9 cellular contexts compared by ENCODE assay signal in genomic region chr19:55640577-55641375, GRCh38. TPM values are rescaled to one million over a fixed set of nuclear protein-coding genes. Genes with fewer than 3 reads are reported as not detected.
DNase-seq lines count a peak whose midpoint lies in the region; ATAC-seq, FAIRE-seq and TF ChIP-seq lines count a peak whose summit lies in the region.
"Had no signal": no experiment of that assay in that cellular context is flagged by ENCODE, and none has a peak within 500 bp of the region (broad histone marks: within the 10 kb centered on the region; RNA-seq: fewer than 3 reads in every experiment).

Gene ZNF580, plus strand, starts transcription at chr19:55641002. Its CDS starts 1,507 bp downstream, at chr19:55642509.

- H3K4me3 Mint-ChIP-seq in GM23338: peak within 1 kb of the TSS; percentile 84
- H3K4me3 Mint-ChIP-seq in stimulated activated memory B cell treated with anti-CD40 and anti-IgM and Interleukin-4, amounts not matched to agents 10 μg/mL and 1 μg/mL and 100 μg/mL, for 72 hours: peak within 1 kb of the TSS; percentile 88

- peaks cover 34% of the 10 kb centered on the region for H3K79me2 ChIP-seq in GM23338 (replicated peaks; ENCODE audit: insufficient read depth)
- H3K79me2 ChIP-seq in endothelial cell of umbilical vein (ENCODE audit: control insufficient read depth, insufficient read depth, low read length): peaks cover 35% of the 10 kb centered on the region
- peaks cover 28% of the 10 kb centered on the region for H3K79me2 ChIP-seq in mesendoderm (ENCODE audit: control insufficient read depth, insufficient read depth, low read length)

- H3K4me1 ChIP-seq in GM23338 (ENCODE audit: insufficient read depth): peaks cover 4% of the 10 kb centered on the region
- H3K4me1 ChIP-seq in endothelial cell of umbilical vein (ENCODE audit: control insufficient read depth, extremely low read depth, insufficient read depth, low read length): peaks cover 26% of the 10 kb centered on the region
- H3K4me1 ChIP-seq in mesendoderm (ENCODE audit: control insufficient read depth, low read depth, low read length): peaks cover 5% of the 10 kb centered on the region

- no TSS peak for BruUV-seq in endothelial cell of umbilical vein (replicated peaks; lab: Mats Ljungman, UMichigan)

- 0 out of 2 replicates have a peak, but pooled peaks cover 3% of the 10 kb centered on the region for H3K9me2 ChIP-seq in GM23338 (ENCODE audit: insufficient read depth)

- H3K27me3 ChIP-seq in GM23338 (ENCODE audit: insufficient read depth) (no peaks in the 10 kb centered on the region), endothelial cell of umbilical vein (ENCODE audit: control insufficient read depth in 2 of 2, insufficient read depth in 2 of 2, low read length in 2 of 2) (no peaks in the 10 kb centered on the region), mesendoderm (ENCODE audit: insufficient read depth, low read length, poor library complexity) (no peaks in the 10 kb centered on the region)

- H3K9ac ChIP-seq in endothelial cell of umbilical vein (replicated peaks; ENCODE audit: extremely low read depth, insufficient read depth, low read length) (peak within 1 kb of the TSS; percentile 41), mesendoderm (ENCODE audit: low read length) (peak within 1 kb of the TSS; percentile 99)

- CTCF ChIA-PET in endothelial cell of umbilical vein (lab: Charles Lee): interaction anchor here (0.6 to 1.4 kb wide), 8 partner anchors 8 to 173 kb away, joined by 3 to 6 read pairs (median 4); partner anchors contain the start of gene ZNF784

- DNase-seq in COLO668 (lab: John Stamatoyannopoulos, UW; ENCODE audit: unreplicated experiment): peak; percentile 82
- DNase-seq in GM23338 (ENCODE audit: low spot score): peak; percentile 75
- DNase-seq in NCI-H510A treated with DMSO at 0.1 percent for 48 hours (lab: John Stamatoyannopoulos, UW): peak; percentile 73
- DNase-seq in activated CD8-positive, alpha-beta memory T cell treated with anti-CD3 and anti-CD28 coated beads, Interleukin-2, amount 50 U/mL, for 4 hours: peak; percentile 65
- peak; percentile 71 for DNase-seq in endothelial cell of umbilical vein (ENCODE audit: low read depth, low spot score)
- peak; percentile 82 for DNase-seq in mesendoderm

- peaks cover 25% of the 10 kb centered on the region for H3F3A ChIP-seq in GM23338 (replicated peaks; ENCODE audit: low read depth)

- ATAC-seq in GM23338 (peak; percentile 57), HG02610 (IDR thresholded peaks at IDR 0.05; ENCODE audit: unreplicated experiment) (no peak)
- ATAC-seq in stimulated activated memory B cell treated with anti-CD40 and anti-IgM and Interleukin-4, amounts not matched to agents 10 μg/mL and 1 μg/mL and 100 μg/mL, for 72 hours: peak; percentile 37

- H3K36me3 ChIP-seq in GM23338 (ENCODE audit: insufficient read depth) (no peaks in the 10 kb centered on the region), endothelial cell of umbilical vein (ENCODE audit: control insufficient read depth in 2 of 2, extremely low read depth in 1 of 2, insufficient read depth in 2 of 2, low read length in 2 of 2) (peaks cover 3 to 10% of the 10 kb centered on the region in 2 experiments), mesendoderm (ENCODE audit: control insufficient read depth, insufficient read depth, low read length) (peaks cover 7% of the 10 kb centered on the region)

- H2AFZ ChIP-seq in GM23338: peak within 1 kb of the TSS; percentile 66; the same call in 1 of the 2 replicates
- peak within 1 kb of the TSS; percentile 64 for H2AFZ ChIP-seq in endothelial cell of umbilical vein (ENCODE audit: low read depth, low read length)

- H3K9me3 ChIP-seq in endothelial cell of umbilical vein (replicated peaks; ENCODE audit: control insufficient read depth, insufficient read depth, low read length): no peaks in the 10 kb centered on the region

- dilution Hi-C loops in endothelial cell of umbilical vein (cut with MboI; ENCODE audit: extremely low pct_ligation_motif_present, low sequenced_read_pairs): no loop called here

- H3K36me3 Mint-ChIP-seq in GM23338 (ENCODE audit: low read depth): peaks cover 39% of the 10 kb centered on the region
- peaks cover 44% of the 10 kb centered on the region for H3K36me3 Mint-ChIP-seq in stimulated activated memory B cell treated with anti-CD40 and anti-IgM and Interleukin-4, amounts not matched to agents 10 μg/mL and 1 μg/mL and 100 μg/mL, for 72 hours

- peak within 1 kb of the TSS; percentile 91 for H3K27ac Mint-ChIP-seq in GM23338
- peak within 1 kb of the TSS; percentile 98 for H3K27ac Mint-ChIP-seq in stimulated activated memory B cell treated with anti-CD40 and anti-IgM and Interleukin-4, amounts not matched to agents 10 μg/mL and 1 μg/mL and 100 μg/mL, for 72 hours

- peaks cover 8% of the 10 kb centered on the region for H3K9me3 Mint-ChIP-seq in GM23338
- no peaks in the 10 kb centered on the region for H3K9me3 Mint-ChIP-seq in stimulated activated memory B cell treated with anti-CD40 and anti-IgM and Interleukin-4, amounts not matched to agents 10 μg/mL and 1 μg/mL and 100 μg/mL, for 72 hours

- H3K4me2 ChIP-seq in GM23338: peak within 1 kb of the TSS; percentile 96
- peak within 1 kb of the TSS; percentile 63 for H3K4me2 ChIP-seq in endothelial cell of umbilical vein (ENCODE audit: insufficient read depth, low read length)
- peak within 1 kb of the TSS; percentile 85 for H3K4me2 ChIP-seq in mesendoderm (ENCODE audit: low read length)

- H4K20me1 ChIP-seq in GM23338 (replicated peaks; ENCODE audit: insufficient read depth) (peaks cover 5% of the 10 kb centered on the region; the same call in 1 of the 2 replicates), endothelial cell of umbilical vein (replicated peaks; ENCODE audit: control insufficient read depth, extremely low read depth, insufficient read depth, low read length) (no peaks in the 10 kb centered on the region)

- no peaks in the 10 kb centered on the region for H3K9me1 ChIP-seq in endothelial cell of umbilical vein (replicated peaks; ENCODE audit: control insufficient read depth, extremely low read depth, insufficient read depth, low read length)

- peaks cover 19% of the 10 kb centered on the region for H3K79me1 ChIP-seq in mesendoderm (ENCODE audit: low read length)

- peak; percentile 75 for FAIRE-seq in endothelial cell of umbilical vein (lab: Jason Lieb, UNC)
- FAIRE-seq: endometrium had no signal

- WGBS in mesendoderm (ENCODE audit: extremely low coverage, insufficient coverage, low lambda C conversion rate): no CpG with 5 or more reads among the region's 84 CpGs

- H3K4ac ChIP-seq in mesendoderm (ENCODE audit: low read depth, low read length): peak within 1 kb of the TSS; percentile 89

- H4K8ac ChIP-seq in mesendoderm (ENCODE audit: low read depth, low read length): no peak within 1 kb of the TSS

- peak within 1 kb of the TSS; percentile 89 for H3K4me3 ChIP-seq in GM23338
- H3K4me3 ChIP-seq in endothelial cell of umbilical vein (replicated peaks in 1 of 3; ENCODE audit: insufficient read depth in 1 of 3, low read depth in 1 of 3, low read length in 3 of 3): peak within 1 kb of the TSS; percentile 53 to 75 (median 59)
- peak within 1 kb of the TSS; percentile 74 for H3K4me3 ChIP-seq in mesendoderm (ENCODE audit: low read length)

- no peak within 1 kb of the TSS for H4K5ac ChIP-seq in mesendoderm (ENCODE audit: low read length)

- TF ChIP-seq CTCF in GM23338 (conservative IDR thresholded peaks at IDR 0.05; ENCODE audit: low read depth in 2 of 2) (no peak), endothelial cell of umbilical vein (IDR thresholded peaks at IDR 0.05; ENCODE audit: extremely low read depth in 1 of 2, insufficient read depth in 1 of 2, low read depth in 1 of 2, low read length in 2 of 2) (no peak)

- H3K27ac ChIP-seq in GM23338 (ENCODE audit: low read depth): peak within 1 kb of the TSS; percentile 84
- H3K27ac ChIP-seq in endothelial cell of umbilical vein (ENCODE audit: insufficient read depth, low read depth, low read length): peak within 1 kb of the TSS; percentile 52
- peak within 1 kb of the TSS; percentile 85 for H3K27ac ChIP-seq in mesendoderm (ENCODE audit: low read depth, low read length)

- peaks cover 26% of the 10 kb centered on the region for H3K4me1 Mint-ChIP-seq in GM23338
- peaks cover 72% of the 10 kb centered on the region for H3K4me1 Mint-ChIP-seq in stimulated activated memory B cell treated with anti-CD40 and anti-IgM and Interleukin-4, amounts not matched to agents 10 μg/mL and 1 μg/mL and 100 μg/mL, for 72 hours

- H2BK120ac ChIP-seq in mesendoderm (ENCODE audit: low read depth, low read length): no peak within 1 kb of the TSS

- H2AK5ac ChIP-seq in mesendoderm (ENCODE audit: low read length): peak within 1 kb of the TSS; percentile 92

- POLR2A ChIA-PET in endothelial cell of umbilical vein (lab: Charles Lee): no interaction called here

- peak within 1 kb of the TSS; percentile 95 for H3K18ac ChIP-seq in mesendoderm (ENCODE audit: low read length)

- H2BK15ac ChIP-seq in mesendoderm (replicated peaks; ENCODE audit: low read depth): no peak within 1 kb of the TSS

- no peak within 1 kb of the TSS for H3K23ac ChIP-seq in mesendoderm (ENCODE audit: low read length)

- intact Hi-C loops in endothelial cell of umbilical vein (cut with micrococcal nuclease): loop anchor here (1.0 to 5.0 kb wide), 2 partner anchors 13 to 553 kb away; no protein-coding TSS in a partner anchor

- H3K56ac ChIP-seq in mesendoderm (ENCODE audit: low read length): peak within 1 kb of the TSS; percentile 95

- peak within 1 kb of the TSS; percentile 16 for H2BK5ac ChIP-seq in mesendoderm (ENCODE audit: low read length)

- peaks cover 40% of the 10 kb centered on the region for H3K27me3 Mint-ChIP-seq in GM23338 (ENCODE audit: insufficient read depth, low read depth, poor library complexity)
- H3K27me3 Mint-ChIP-seq in stimulated activated memory B cell treated with anti-CD40 and anti-IgM and Interleukin-4, amounts not matched to agents 10 μg/mL and 1 μg/mL and 100 μg/mL, for 72 hours: no peaks in the 10 kb centered on the region

- no peak for TF ChIP-seq POLR2A in endothelial cell of umbilical vein (IDR thresholded peaks at IDR 0.05; ENCODE audit: low read depth, low read length)

TF ChIP-seq in endothelial cell of umbilical vein, 7 proteins besides CTCF, POLR2A, EP300 and RAD21 (continues in another document):
- TF ChIP-seq EZH2 (IDR thresholded peaks at IDR 0.05; ENCODE audit: borderline replicate concordance, low read depth, low read length, severe bottlenecking): no peak

RNA-seq across cellular contexts. Expression of gene ZNF580, which starts in this region (rescaled TPM):
- total RNA-seq in GM23338 (2014; rRNA removed; shearing (Covaris generic)): 10.9 and 18.7 TPM in 2 replicates
- polyA plus RNA-seq in GM23338 (2016; fragmentation: Nextera tagmentation; extraction: Ambion mirVana) (23.6 and 23.9 TPM in 2 replicates), endothelial cell of umbilical vein (13.7 and 16.9 TPM in 2 replicates)
- total RNA-seq in endothelial cell of umbilical vein: 32.5 and 41.1 TPM in 2 replicates
- polyA plus RNA-seq in endothelial cell of umbilical vein (2011; cell fraction: cytosol; rRNA removed): 11.2 and 16.6 TPM in 2 replicates
- polyA plus RNA-seq in endothelial cell of umbilical vein (2011; cell fraction: nucleus; rRNA removed): 22.6 and 26.6 TPM in 2 replicates
- polyA plus RNA-seq in endothelial cell of umbilical vein (2012): 25.0 and 30.3 TPM in 2 replicates
- 7.4 and 10.2 TPM in 2 replicates for polyA minus RNA-seq in endothelial cell of umbilical vein
- 12.2 TPM for polyA minus RNA-seq in endothelial cell of umbilical vein (2011; cell fraction: cytosol; rRNA and poly(A)+ RNA removed)
- 4.6 and 8.8 TPM in 2 replicates for polyA minus RNA-seq in endothelial cell of umbilical vein (2011; cell fraction: nucleus; rRNA and poly(A)+ RNA removed)
- polyA plus RNA-seq in mesendoderm (2013, experiment 1 of 2): 12.1 TPM
- 13.5 TPM for polyA plus RNA-seq in mesendoderm (2013, experiment 2 of 2)
